In genomic region chr14:99809864-99810854, GRCh38 we compare ENCODE assay signal across 1 cellular context.
TF ChIP-seq lines count a peak whose summit lies in the region.

No MANE protein-coding gene starts in this region.

TF ChIP-seq in K562, 482 proteins besides CTCF, POLR2A, EP300 and RAD21 (continued from another document):
- peak; percentile 88 for TF ChIP-seq TFE3 (CRISPR knock-in tag; IDR thresholded peaks at IDR 0.05)
- no peak for TF ChIP-seq HCFC1 (IDR thresholded peaks at IDR 0.05; ENCODE audit: low read depth, low read length)
